Comparison of ENCODE assay signal across 8 cellular contexts in the genomic region with DNA sequence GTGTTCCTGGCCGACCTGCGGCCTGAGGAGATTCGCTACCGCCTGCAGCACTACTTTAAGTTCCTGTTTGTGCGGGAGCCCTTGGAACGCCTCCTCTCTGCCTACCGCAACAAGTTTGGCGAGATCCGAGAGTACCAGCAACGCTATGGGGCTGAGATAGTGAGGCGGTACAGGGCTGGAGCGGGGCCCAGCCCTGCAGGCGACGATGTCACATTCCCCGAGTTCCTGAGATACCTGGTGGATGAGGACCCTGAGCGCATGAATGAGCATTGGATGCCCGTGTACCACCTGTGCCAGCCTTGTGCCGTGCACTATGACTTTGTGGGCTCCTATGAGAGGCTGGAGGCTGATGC. TPM values are rescaled to one million over a fixed set of nuclear protein-coding genes. Genes with fewer than 3 reads are reported as not detected.
A peak's percentile ranks its signal among the peaks of the same experiment; 100 is the strongest.
DNase-seq lines count a peak whose midpoint lies in the region; ATAC-seq and TF ChIP-seq lines count a peak whose summit lies in the region.

No MANE protein-coding gene starts in this region.

- CTCF ChIA-PET in activated CD4-positive, alpha-beta memory T cell treated with anti-CD3 and anti-CD28 coated beads for 36 hours (lab: Charles Lee), result no interaction called here

- no peak for TF ChIP-seq CTCF in fibroblast of villous mesenchyme (IDR thresholded peaks at IDR 0.05; ENCODE audit: insufficient read depth, low read depth, low read length)
- no peak for TF ChIP-seq CTCF in osteocyte (IDR thresholded peaks at IDR 0.05)

- DNase-seq in NCI-H748 (lab: John Stamatoyannopoulos, UW; ENCODE audit: unreplicated experiment) (peak; percentile 28), NCI-H748 treated with DMSO at 0.1 percent for 48 hours (lab: John Stamatoyannopoulos, UW) (no peak), fibroblast of villous mesenchyme (ENCODE audit: low read depth) (no peak), osteocyte (ENCODE audit: extremely low spot score, unreplicated experiment) (no peak), C1 segment of cervical spinal cord (lab: John Stamatoyannopoulos, UW) (no peak), cortex of kidney (lab: John Stamatoyannopoulos, UW) (no peak)
- peak; percentile 37 for DNase-seq in activated CD4-positive, alpha-beta memory T cell treated with anti-CD3 and anti-CD28 coated beads for 36 hours

- H3K9me3 Mint-ChIP-seq in activated CD4-positive, alpha-beta memory T cell treated with anti-CD3 and anti-CD28 coated beads for 36 hours, result no peaks in the 10 kb centered on the region
- H3K9me3 Mint-ChIP-seq in osteocyte (ENCODE audit: unreplicated experiment), result no peaks in the 10 kb centered on the region

- peak overlapping the region; percentile 76 for H3K27ac Mint-ChIP-seq in activated CD4-positive, alpha-beta memory T cell treated with anti-CD3 and anti-CD28 coated beads for 36 hours
- H3K27ac Mint-ChIP-seq in osteocyte (ENCODE audit: unreplicated experiment), result peak overlapping the region; percentile 50

- peaks cover 19% of the 10 kb centered on the region for H3K4me1 Mint-ChIP-seq in activated CD4-positive, alpha-beta memory T cell treated with anti-CD3 and anti-CD28 coated beads for 36 hours (ENCODE audit: low read depth)
- H3K4me1 Mint-ChIP-seq in osteocyte (ENCODE audit: unreplicated experiment), result peaks cover 19% of the 10 kb centered on the region

- ATAC-seq in HG03196 (IDR thresholded peaks at IDR 0.05; ENCODE audit: unreplicated experiment), result peak; percentile 6

- POLR2A ChIA-PET in activated CD4-positive, alpha-beta memory T cell treated with anti-CD3 and anti-CD28 coated beads for 36 hours (lab: Charles Lee), result no interaction called here

- H3K36me3 Mint-ChIP-seq in activated CD4-positive, alpha-beta memory T cell treated with anti-CD3 and anti-CD28 coated beads for 36 hours, result no peaks in the 10 kb centered on the region
- H3K36me3 Mint-ChIP-seq in osteocyte (ENCODE audit: unreplicated experiment), result peaks cover 5% of the 10 kb centered on the region

- no peaks in the 10 kb centered on the region for H3K27me3 Mint-ChIP-seq in activated CD4-positive, alpha-beta memory T cell treated with anti-CD3 and anti-CD28 coated beads for 36 hours
- no peaks in the 10 kb centered on the region for H3K27me3 Mint-ChIP-seq in osteocyte (ENCODE audit: unreplicated experiment)

- H3K4me3 Mint-ChIP-seq in activated CD4-positive, alpha-beta memory T cell treated with anti-CD3 and anti-CD28 coated beads for 36 hours, result peak overlapping the region; percentile 84
- H3K4me3 Mint-ChIP-seq in osteocyte (ENCODE audit: unreplicated experiment), result peak overlapping the region; percentile 77

- peak overlapping the region; percentile 77 for H3K4me3 ChIP-seq in fibroblast of villous mesenchyme (ENCODE audit: low read depth, low read length)

- intact Hi-C loops in activated CD4-positive, alpha-beta memory T cell treated with anti-CD3 and anti-CD28 coated beads for 36 hours (cut with micrococcal nuclease), result loop anchor here (1.0 kb wide), 1 partner anchor 22 kb away; no protein-coding TSS in a partner anchor

RNA-seq across cellular contexts. Expression of gene CHST14, which starts 1.0 kb away (rescaled TPM):
- total RNA-seq in activated CD4-positive, alpha-beta memory T cell treated with anti-CD3 and anti-CD28 coated beads for 36 hours, result 1 to 10 TPM; 8.2 to 8.7 TPM
- 12.9 and 14.2 TPM in 2 replicates for total RNA-seq in fibroblast of villous mesenchyme
- total RNA-seq in osteocyte, result 46.4 and 48.8 TPM in 2 replicates

RNA-seq across cellular contexts. Expression of gene BAHD1, which starts 31.0 kb away (rescaled TPM):
- 10 to 100 TPM; 18.8 to 19.5 TPM for total RNA-seq in activated CD4-positive, alpha-beta memory T cell treated with anti-CD3 and anti-CD28 coated beads for 36 hours
- total RNA-seq in fibroblast of villous mesenchyme (9.3 and 11.2 TPM in 2 replicates), osteocyte (22.8 and 26.4 TPM in 2 replicates)

Comparison
In these comparisons a context has a peak if more than half of its experiments do, and no peak if none do; other contexts are left out.
1. DNase-seq: peak in NCI-H748 (single experiment) and activated CD4-positive, alpha-beta memory T cell treated with anti-CD3 and anti-CD28 coated beads for 36 hours (single experiment); none in NCI-H748 treated with DMSO at 0.1 percent for 48 hours (single experiment), fibroblast of villous mesenchyme (single experiment), osteocyte (single experiment), C1 segment of cervical spinal cord (0 of 14) and cortex of kidney (single experiment).